In the genomic region with DNA sequence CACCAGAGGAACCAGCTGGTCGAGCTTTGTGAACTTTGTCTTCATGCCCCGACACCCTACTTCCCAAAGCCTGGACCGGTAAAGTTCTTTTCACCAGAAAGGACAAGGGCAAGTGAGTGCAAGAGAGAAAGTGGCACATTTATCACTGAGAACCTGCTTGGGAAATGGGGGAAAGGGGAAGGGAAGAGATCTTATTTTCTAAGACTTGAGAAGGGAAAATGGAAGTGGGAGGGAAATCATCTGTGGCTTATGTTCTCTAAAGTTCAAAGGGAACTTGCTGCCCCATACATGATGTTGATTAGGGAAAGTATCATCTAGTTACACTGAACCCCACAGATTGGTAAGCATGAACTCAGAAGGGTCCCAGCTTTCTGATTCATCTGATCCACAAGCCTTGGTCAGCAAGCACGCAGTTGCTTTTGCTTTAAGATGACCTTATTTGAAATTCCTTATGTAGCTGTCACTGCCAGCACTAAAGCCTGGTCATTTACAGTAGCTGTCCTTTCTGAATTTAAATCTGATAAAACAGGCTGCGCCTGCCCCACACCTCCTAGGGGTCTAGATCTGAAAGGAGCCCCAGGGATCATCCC, we compare ENCODE assay signal across 1 cellular context.
A peak's percentile ranks its signal among the peaks of the same experiment; 100 is the strongest.
TF ChIP-seq lines count a peak whose summit lies in the region.

No MANE protein-coding gene starts in this region.

TF ChIP-seq in IMR-90, 13 proteins besides CTCF, POLR2A, EP300 and RAD21:
- TF ChIP-seq FOS (IDR thresholded peaks at IDR 0.05; ENCODE audit: low read depth, low read length) (peak; percentile 46; the same call in 1 of the 2 replicates), CHD1 (IDR thresholded peaks at IDR 0.05; ENCODE audit: low read depth, low read length) (no peak), SMC3 (IDR thresholded peaks at IDR 0.05; ENCODE audit: low read depth, low read length) (no peak; the same call in 1 of the 2 replicates), RFX5 (IDR thresholded peaks at IDR 0.05; ENCODE audit: low read depth, low read length) (no peak), RCOR1 (IDR thresholded peaks at IDR 0.05; ENCODE audit: insufficient replicate concordance, low read length) (no peak), MAZ (IDR thresholded peaks at IDR 0.05; ENCODE audit: borderline replicate concordance, low read depth, low read length) (0 out of 2 replicates have a peak, but pooled peaks have one; percentile 5), CEBPB (IDR thresholded peaks at IDR 0.05; ENCODE audit: low read depth, low read length) (no peak), MXI1 (IDR thresholded peaks at IDR 0.05; ENCODE audit: borderline replicate concordance, low read depth, low read length) (no peak), MAFK (IDR thresholded peaks at IDR 0.05; ENCODE audit: low read depth, low read length) (peak; percentile 22; the same call in 1 of the 2 replicates), BHLHE40 (IDR thresholded peaks at IDR 0.05; ENCODE audit: low read depth, low read length) (no peak), NFE2L2 (IDR thresholded peaks at IDR 0.05; ENCODE audit: low read depth, low read length) (no peak)
- TF ChIP-seq, protein P1, sequence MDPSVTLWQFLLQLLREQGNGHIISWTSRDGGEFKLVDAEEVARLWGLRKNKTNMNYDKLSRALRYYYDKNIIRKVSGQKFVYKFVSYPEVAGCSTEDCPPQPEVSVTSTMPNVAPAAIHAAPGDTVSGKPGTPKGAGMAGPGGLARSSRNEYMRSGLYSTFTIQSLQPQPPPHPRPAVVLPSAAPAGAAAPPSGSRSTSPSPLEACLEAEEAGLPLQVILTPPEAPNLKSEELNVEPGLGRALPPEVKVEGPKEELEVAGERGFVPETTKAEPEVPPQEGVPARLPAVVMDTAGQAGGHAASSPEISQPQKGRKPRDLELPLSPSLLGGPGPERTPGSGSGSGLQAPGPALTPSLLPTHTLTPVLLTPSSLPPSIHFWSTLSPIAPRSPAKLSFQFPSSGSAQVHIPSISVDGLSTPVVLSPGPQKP (IDR thresholded peaks at IDR 0.05; ENCODE audit: borderline replicate concordance, low read depth, low read length): no peak
- TF ChIP-seq, protein P2, sequence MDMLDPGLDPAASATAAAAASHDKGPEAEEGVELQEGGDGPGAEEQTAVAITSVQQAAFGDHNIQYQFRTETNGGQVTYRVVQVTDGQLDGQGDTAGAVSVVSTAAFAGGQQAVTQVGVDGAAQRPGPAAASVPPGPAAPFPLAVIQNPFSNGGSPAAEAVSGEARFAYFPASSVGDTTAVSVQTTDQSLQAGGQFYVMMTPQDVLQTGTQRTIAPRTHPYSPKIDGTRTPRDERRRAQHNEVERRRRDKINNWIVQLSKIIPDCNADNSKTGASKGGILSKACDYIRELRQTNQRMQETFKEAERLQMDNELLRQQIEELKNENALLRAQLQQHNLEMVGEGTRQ (IDR thresholded peaks at IDR 0.05; ENCODE audit: low read depth, low read length): no peak
